8 cellular contexts compared by ENCODE assay signal in genomic region chr6:34890526-34890910, GRCh38. TPM values are rescaled to one million over a fixed set of nuclear protein-coding genes. Genes with fewer than 3 reads are reported as not detected.
DNase-seq lines count a peak whose midpoint lies in the region; ATAC-seq and TF ChIP-seq lines count a peak whose summit lies in the region.

No MANE protein-coding gene starts in this region.

- in situ Hi-C loops in Panc1 (cut with HindIII; ENCODE audit: low pct_unique_long_range_greater_than_20kb, low sequenced_read_pairs) = no loop called here

- peaks cover 8% of the 10 kb centered on the region for H3K4me1 ChIP-seq in Panc1 (ENCODE audit: control insufficient read depth, insufficient read depth, low read length)

- peaks cover 5% of the 10 kb centered on the region; the same call in 1 of the 2 replicates for H3K36me3 ChIP-seq in Panc1 (ENCODE audit: control insufficient read depth, insufficient read depth, low read length)

- peak overlapping the region; percentile 44 for H3K27ac ChIP-seq in Panc1 (ENCODE audit: low read length)

- no peak for ATAC-seq in Panc1

- H3K9me3 Mint-ChIP-seq in progenitor cell of endocrine pancreas (ENCODE audit: low read depth) = no peaks in the 10 kb centered on the region

- H3K27me3 ChIP-seq in Panc1 (ENCODE audit: control insufficient read depth, insufficient read depth, low read length) = no peaks in the 10 kb centered on the region

- BruUV-seq in Panc1 (replicated peaks; lab: Mats Ljungman, UMichigan) = TSS peak; percentile 57

- H3K27ac Mint-ChIP-seq in progenitor cell of endocrine pancreas = no peak overlapping the region

- peak overlapping the region; percentile 100 for H3K4me3 Mint-ChIP-seq in progenitor cell of endocrine pancreas (ENCODE audit: low read depth)

- DNase-seq in Panc1 (ENCODE audit: low read depth, low spot score) (no peak), epithelial cell of proximal tubule (ENCODE audit: low read depth) (no peak), progenitor cell of endocrine pancreas (ENCODE audit: low spot score, unreplicated experiment) (no peak), dermis blood vessel endothelial cell (no peak), NCI-H524 treated with DMSO at 0.1 percent for 48 hours (lab: John Stamatoyannopoulos, UW) (no peak), foreskin melanocyte (no peak), DMS53 (lab: John Stamatoyannopoulos, UW) (no peak)

- CTCF ChIA-PET in Panc1 (lab: Charles Lee) = interaction anchor here (1.2 kb wide), 1 partner anchor 249 kb away, joined by 3 read pairs; no protein-coding TSS in a partner anchor

- peaks cover 31% of the 10 kb centered on the region for H3K4me1 Mint-ChIP-seq in progenitor cell of endocrine pancreas (ENCODE audit: low read depth)

- POLR2A ChIA-PET in Panc1 (lab: Charles Lee) = interaction anchor here (0.7 kb wide), 1 partner anchor 31 kb away, joined by 3 read pairs; no protein-coding TSS in a partner anchor

- H3K27me3 Mint-ChIP-seq in progenitor cell of endocrine pancreas = no peaks in the 10 kb centered on the region

- no peaks in the 10 kb centered on the region for H3K9me3 ChIP-seq in Panc1 (ENCODE audit: control insufficient read depth, insufficient read depth, low read depth, low read length)

- H3K4me3 ChIP-seq in GM08714 (ENCODE audit: low read length) = peak overlapping the region; percentile 82
- peak overlapping the region; percentile 95 to 99 for H3K4me3 ChIP-seq in Panc1 (ENCODE audit: low read depth in 2 of 2, low read length in 2 of 2)
- peak overlapping the region; percentile 81 for H3K4me3 ChIP-seq in epithelial cell of proximal tubule (ENCODE audit: low read depth, low read length)

- no peak for TF ChIP-seq CTCF in Panc1 (IDR thresholded peaks at IDR 0.05)
- TF ChIP-seq CTCF in epithelial cell of proximal tubule (conservative IDR thresholded peaks at IDR 0.05; ENCODE audit: low read depth, low read length) = no peak
- no peak for TF ChIP-seq CTCF in progenitor cell of endocrine pancreas (IDR thresholded peaks at IDR 0.05; ENCODE audit: unreplicated experiment)

- H3K36me3 Mint-ChIP-seq in progenitor cell of endocrine pancreas (ENCODE audit: insufficient read depth) = no peaks in the 10 kb centered on the region

- intact Hi-C loops in Panc1 (cut with micrococcal nuclease; ENCODE audit: unreplicated experiment) = no loop called here

RNA-seq across cellular contexts. Expression of gene ANKS1A, which starts 1.5 kb away (rescaled TPM):
- total RNA-seq in Panc1 (2021; ENCODE audit: unreplicated experiment) (14.4 TPM), epithelial cell of proximal tubule (12.6 and 17.4 TPM in 2 replicates), progenitor cell of endocrine pancreas (36.4 and 39.3 TPM in 2 replicates), dermis blood vessel endothelial cell (53.6 and 75.7 TPM in 2 replicates)
- polyA plus RNA-seq in Panc1 (2012; ENCODE audit: insufficient read length) = 12.2 TPM

RNA-seq across cellular contexts. Expression of gene TAF11, which starts 2.7 kb away (rescaled TPM):
- total RNA-seq in Panc1 (2021; ENCODE audit: unreplicated experiment) = 25.3 TPM
- 17.6 TPM for polyA plus RNA-seq in Panc1 (2012; ENCODE audit: insufficient read length)
- 21.7 and 28.1 TPM in 2 replicates for total RNA-seq in epithelial cell of proximal tubule
- total RNA-seq in progenitor cell of endocrine pancreas = 37.4 and 41.6 TPM in 2 replicates
- total RNA-seq in dermis blood vessel endothelial cell = 36.8 and 47.1 TPM in 2 replicates
